In the genomic region with DNA sequence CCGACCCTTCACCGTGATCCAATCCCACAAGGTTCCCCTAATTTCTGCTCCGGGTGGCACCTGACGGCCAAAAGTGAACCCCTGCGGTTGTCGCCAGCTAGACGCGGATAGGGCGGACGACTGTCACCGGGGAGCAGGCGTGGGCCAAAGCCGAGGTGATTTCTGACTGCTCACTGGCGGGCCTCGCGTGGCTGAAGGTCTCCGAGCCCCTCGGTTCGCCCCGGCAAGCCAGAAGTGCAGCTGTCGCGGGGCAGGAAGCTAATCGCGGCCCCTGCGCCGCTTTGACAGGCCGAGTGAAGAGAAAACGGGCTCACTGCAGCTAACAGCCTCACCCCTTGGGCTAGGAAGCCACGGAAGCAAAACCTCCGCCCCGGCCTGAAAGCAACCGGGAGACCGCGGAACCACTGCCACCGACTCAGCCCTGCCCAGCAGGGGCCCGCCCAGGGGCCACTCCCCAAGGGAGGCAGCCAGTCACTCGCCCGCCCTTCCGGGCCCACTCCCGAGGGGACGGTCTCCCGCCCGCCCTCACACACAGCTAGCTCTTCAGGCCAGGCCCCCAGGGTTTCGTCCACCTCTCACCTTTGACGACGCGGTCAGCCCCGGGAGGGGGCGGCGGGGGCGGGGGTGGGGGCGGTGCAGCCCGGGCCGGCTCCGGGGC, we compare ENCODE assay signal across 8 cellular contexts. TPM values are rescaled to one million over a fixed set of nuclear protein-coding genes. Genes with fewer than 3 reads are reported as not detected.
A peak's percentile ranks its signal among the peaks of the same experiment; 100 is the strongest.
DNase-seq lines count a peak whose midpoint lies in the region; ATAC-seq and TF ChIP-seq lines count a peak whose summit lies in the region.

No MANE protein-coding gene starts in this region.

- peak; percentile 94 for TF ChIP-seq POLR2A in erythroblast (IDR thresholded peaks at IDR 0.05; ENCODE audit: low read length)

- H3K27me3 ChIP-seq in HL-60 (ENCODE audit: insufficient read depth, poor library complexity, severe bottlenecking), result no peaks in the 10 kb centered on the region

- peak; percentile 93 for ATAC-seq in GM19467 (IDR thresholded peaks at IDR 0.05; ENCODE audit: unreplicated experiment)

- TF ChIP-seq CTCF in HL-60 (IDR thresholded peaks at IDR 0.05; ENCODE audit: insufficient read depth, low read length), result no peak

- peak overlapping the region; percentile 89 for H3K27ac ChIP-seq in HL-60 (replicated peaks)

- H3K4me3 ChIP-seq in HL-60 (replicated peaks; ENCODE audit: insufficient read depth, low read length), result peak overlapping the region; percentile 90

- DNase-seq in COR-L47 (lab: John Stamatoyannopoulos, UW) (peak; percentile 53), HL-60 (ENCODE audit: low read depth in 1 of 2, low spot score in 1 of 2) (peak; percentile 81 to 94), OCI-M1 (lab: John Stamatoyannopoulos, UW) (peak; percentile 94), activated T-cell treated with anti-CD3 and anti-CD28 coated beads for 48 hours (ENCODE audit: low read depth) (peak; percentile 87), erythroblast (lab: John Stamatoyannopoulos, UW) (peak; percentile 93 to 94), myocyte (ENCODE audit: low read depth) (peak; percentile 89)
- DNase-seq in stimulated activated CD8-positive, alpha-beta memory T cell treated with anti-CD3 and anti-CD28 coated beads, Interleukin-7, amount 100 ng/mL, for 4 hours (ENCODE audit: low read depth in 2 of 2), result peak; percentile 66 to 80

RNA-seq across cellular contexts. Expression of gene PPP3CB, which starts 0.5 kb away (rescaled TPM):
- 54.6 and 59.1 TPM in 2 replicates for total RNA-seq in myocyte
- 57.6 TPM for polyA plus RNA-seq in myocyte (2012)

Comparison
In these comparisons a context has a peak if more than half of its experiments do, and no peak if none do; other contexts are left out.
1. Peak in every context shown above with its lines: DNase-seq, ATAC-seq, H3K4me3 ChIP-seq and H3K27ac ChIP-seq.